In the genomic region with DNA sequence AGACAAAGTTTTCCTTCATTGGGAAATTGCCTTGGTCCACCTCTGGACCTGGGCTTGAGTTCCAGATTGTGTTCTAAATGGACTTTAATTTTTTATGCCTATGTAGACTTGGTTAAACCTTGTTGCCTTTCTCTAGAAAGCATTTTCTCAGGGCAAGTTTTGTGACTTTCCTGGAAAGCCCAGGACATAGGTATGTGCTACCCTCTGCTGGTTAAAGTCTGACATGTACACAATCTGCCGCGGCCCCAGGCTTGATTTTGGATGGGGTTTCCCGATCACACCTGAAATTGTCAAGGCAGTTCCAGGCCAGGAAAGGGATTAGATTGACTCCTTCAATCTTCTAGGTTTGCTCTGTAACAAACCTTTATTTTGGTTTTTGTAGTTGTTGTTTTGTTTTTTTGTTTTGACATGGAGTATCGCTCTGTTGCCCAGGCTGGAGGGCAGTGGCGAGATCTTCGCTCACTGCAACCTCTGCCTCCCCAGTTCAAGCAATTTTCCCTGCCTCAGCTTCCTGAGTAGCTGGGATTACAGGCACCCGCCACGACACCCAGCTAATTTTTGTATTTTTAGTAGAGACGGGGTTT, we compare ENCODE assay signal across 1 cellular context.
A peak's percentile ranks its signal among the peaks of the same experiment; 100 is the strongest.
TF ChIP-seq lines count a peak whose summit lies in the region.

No MANE protein-coding gene starts in this region.

TF ChIP-seq in HepG2, 621 proteins besides CTCF, POLR2A, EP300 and RAD21:
- TF ChIP-seq, protein P1, sequence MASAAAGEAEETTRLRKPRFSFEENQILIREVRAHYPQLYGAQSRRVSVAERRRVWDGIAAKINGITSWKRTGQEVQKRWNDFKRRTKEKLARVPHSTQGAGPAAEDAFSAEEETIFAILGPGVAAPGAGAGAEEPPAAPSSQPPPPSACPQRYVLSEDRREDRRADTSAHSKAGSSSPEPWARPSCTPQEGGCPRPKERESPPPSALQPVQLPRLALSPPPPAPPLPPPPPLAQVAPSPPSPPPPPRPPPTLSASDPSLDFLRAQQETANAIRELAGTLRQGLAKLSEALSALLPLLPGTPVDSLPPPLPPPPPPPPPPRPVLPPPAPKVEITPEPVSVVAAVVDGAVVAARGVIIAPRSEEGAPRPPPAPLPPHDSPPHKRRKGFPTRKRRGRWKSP (CRISPR knock-in tag; IDR thresholded peaks at IDR 0.05) = no peak
- TF ChIP-seq HES4 (CRISPR knock-in tag; IDR thresholded peaks at IDR 0.05; ENCODE audit: borderline replicate concordance) = no peak
- TF ChIP-seq ATF7 (IDR thresholded peaks at IDR 0.05) = no peak
- TF ChIP-seq ATF7 (CRISPR knock-in tag; IDR thresholded peaks at IDR 0.05) = no peak
- TF ChIP-seq PRPF4 (IDR thresholded peaks at IDR 0.05; ENCODE audit: low read depth, low read length, poor library complexity, severe bottlenecking) = no peak
- no peak for TF ChIP-seq GABPA (IDR thresholded peaks at IDR 0.05; ENCODE audit: low read depth, low read length)
- no peak for TF ChIP-seq GABPA (CRISPR knock-in tag; IDR thresholded peaks at IDR 0.05; ENCODE audit: low read depth)
- peak; percentile 90 for TF ChIP-seq SMC3 (IDR thresholded peaks at IDR 0.05; ENCODE audit: low read length)
- no peak for TF ChIP-seq HMGA1 (CRISPR knock-in tag; conservative IDR thresholded peaks at IDR 0.05)
- TF ChIP-seq MEIS1 (CRISPR knock-in tag; IDR thresholded peaks at IDR 0.05; ENCODE audit: borderline replicate concordance) = no peak
- peak; percentile 84 for TF ChIP-seq STAG1 (CRISPR knock-in tag; IDR thresholded peaks at IDR 0.05)
- TF ChIP-seq, protein P2, sequence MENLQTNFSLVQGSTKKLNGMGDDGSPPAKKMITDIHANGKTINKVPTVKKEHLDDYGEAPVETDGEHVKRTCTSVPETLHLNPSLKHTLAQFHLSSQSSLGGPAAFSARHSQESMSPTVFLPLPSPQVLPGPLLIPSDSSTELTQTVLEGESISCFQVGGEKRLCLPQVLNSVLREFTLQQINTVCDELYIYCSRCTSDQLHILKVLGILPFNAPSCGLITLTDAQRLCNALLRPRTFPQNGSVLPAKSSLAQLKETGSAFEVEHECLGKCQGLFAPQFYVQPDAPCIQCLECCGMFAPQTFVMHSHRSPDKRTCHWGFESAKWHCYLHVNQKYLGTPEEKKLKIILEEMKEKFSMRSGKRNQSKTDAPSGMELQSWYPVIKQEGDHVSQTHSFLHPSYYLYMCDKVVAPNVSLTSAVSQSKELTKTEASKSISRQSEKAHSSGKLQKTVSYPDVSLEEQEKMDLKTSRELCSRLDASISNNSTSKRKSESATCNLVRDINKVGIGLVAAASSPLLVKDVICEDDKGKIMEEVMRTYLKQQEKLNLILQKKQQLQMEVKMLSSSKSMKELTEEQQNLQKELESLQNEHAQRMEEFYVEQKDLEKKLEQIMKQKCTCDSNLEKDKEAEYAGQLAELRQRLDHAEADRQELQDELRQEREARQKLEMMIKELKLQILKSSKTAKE (CRISPR knock-in tag; IDR thresholded peaks at IDR 0.05; ENCODE audit: borderline replicate concordance) = no peak
- TF ChIP-seq, protein P3, sequence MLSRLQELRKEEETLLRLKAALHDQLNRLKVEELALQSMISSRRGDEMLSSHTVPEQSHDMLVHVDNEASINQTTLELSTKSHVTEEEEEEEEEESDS (CRISPR knock-in tag; IDR thresholded peaks at IDR 0.05; ENCODE audit: borderline replicate concordance) = no peak
- TF ChIP-seq, protein P4, sequence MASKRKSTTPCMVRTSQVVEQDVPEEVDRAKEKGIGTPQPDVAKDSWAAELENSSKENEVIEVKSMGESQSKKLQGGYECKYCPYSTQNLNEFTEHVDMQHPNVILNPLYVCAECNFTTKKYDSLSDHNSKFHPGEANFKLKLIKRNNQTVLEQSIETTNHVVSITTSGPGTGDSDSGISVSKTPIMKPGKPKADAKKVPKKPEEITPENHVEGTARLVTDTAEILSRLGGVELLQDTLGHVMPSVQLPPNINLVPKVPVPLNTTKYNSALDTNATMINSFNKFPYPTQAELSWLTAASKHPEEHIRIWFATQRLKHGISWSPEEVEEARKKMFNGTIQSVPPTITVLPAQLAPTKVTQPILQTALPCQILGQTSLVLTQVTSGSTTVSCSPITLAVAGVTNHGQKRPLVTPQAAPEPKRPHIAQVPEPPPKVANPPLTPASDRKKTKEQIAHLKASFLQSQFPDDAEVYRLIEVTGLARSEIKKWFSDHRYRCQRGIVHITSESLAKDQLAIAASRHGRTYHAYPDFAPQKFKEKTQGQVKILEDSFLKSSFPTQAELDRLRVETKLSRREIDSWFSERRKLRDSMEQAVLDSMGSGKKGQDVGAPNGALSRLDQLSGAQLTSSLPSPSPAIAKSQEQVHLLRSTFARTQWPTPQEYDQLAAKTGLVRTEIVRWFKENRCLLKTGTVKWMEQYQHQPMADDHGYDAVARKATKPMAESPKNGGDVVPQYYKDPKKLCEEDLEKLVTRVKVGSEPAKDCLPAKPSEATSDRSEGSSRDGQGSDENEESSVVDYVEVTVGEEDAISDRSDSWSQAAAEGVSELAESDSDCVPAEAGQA (IDR thresholded peaks at IDR 0.05; ENCODE audit: low read depth) = no peak
- TF ChIP-seq, protein P4 (CRISPR knock-in tag; IDR thresholded peaks at IDR 0.05; ENCODE audit: borderline replicate concordance) = no peak
- TF ChIP-seq ZNF292 (CRISPR knock-in tag; IDR thresholded peaks at IDR 0.05; ENCODE audit: borderline replicate concordance, low read depth) = no peak
- no peak for TF ChIP-seq SOX13 (IDR thresholded peaks at IDR 0.05)
- no peak for TF ChIP-seq SOX13 (CRISPR knock-in tag; conservative IDR thresholded peaks at IDR 0.05 in 1 of 2, IDR thresholded peaks at IDR 0.05 in 1 of 2)
- no peak for TF ChIP-seq AKAP8 (CRISPR knock-in tag; IDR thresholded peaks at IDR 0.05)
- peak; percentile 99 for TF ChIP-seq BCL6 (CRISPR knock-in tag; IDR thresholded peaks at IDR 0.05)
- no peak for TF ChIP-seq HNRNPL (IDR thresholded peaks at IDR 0.05; ENCODE audit: low read depth, low read length)
- no peak for TF ChIP-seq JUN (CRISPR knock-in tag; IDR thresholded peaks at IDR 0.05)
- no peak for TF ChIP-seq KLF6 (CRISPR knock-in tag; IDR thresholded peaks at IDR 0.05)
- TF ChIP-seq FOXA1 (IDR thresholded peaks at IDR 0.05) = no peak
- 0 out of 2 replicates have a peak, but pooled peaks have one; percentile 39 for TF ChIP-seq FOXA1 (CRISPR knock-in tag; IDR thresholded peaks at IDR 0.05)
- no peak for TF ChIP-seq ZMYM3 (CRISPR knock-in tag; IDR thresholded peaks at IDR 0.05)
- TF ChIP-seq ELF1 (CRISPR knock-in tag; IDR thresholded peaks at IDR 0.05) = no peak
- TF ChIP-seq KLF16 (CRISPR knock-in tag; IDR thresholded peaks at IDR 0.05) = 0 out of 4 replicates have a peak, but pooled peaks of 1 of the 2 experiments have one; percentile 24
- no peak for TF ChIP-seq MZF1 (CRISPR knock-in tag; IDR thresholded peaks at IDR 0.05; ENCODE audit: borderline replicate concordance)
- TF ChIP-seq PHF8 (CRISPR knock-in tag; IDR thresholded peaks at IDR 0.05) = no peak
- TF ChIP-seq NFYB (CRISPR knock-in tag; IDR thresholded peaks at IDR 0.05) = no peak
- TF ChIP-seq ZNF496 (CRISPR knock-in tag; IDR thresholded peaks at IDR 0.05; ENCODE audit: insufficient replicate concordance) = no peak
- TF ChIP-seq KLF13 (CRISPR knock-in tag; IDR thresholded peaks at IDR 0.05) = no peak
- TF ChIP-seq NCOA2 (CRISPR knock-in tag; IDR thresholded peaks at IDR 0.05) = no peak
- TF ChIP-seq RFX3 (CRISPR knock-in tag; IDR thresholded peaks at IDR 0.05) = no peak
- TF ChIP-seq SMAD9 (CRISPR knock-in tag; IDR thresholded peaks at IDR 0.05) = no peak
